ENCODE assay signal across 9 cellular contexts in the genomic region with DNA sequence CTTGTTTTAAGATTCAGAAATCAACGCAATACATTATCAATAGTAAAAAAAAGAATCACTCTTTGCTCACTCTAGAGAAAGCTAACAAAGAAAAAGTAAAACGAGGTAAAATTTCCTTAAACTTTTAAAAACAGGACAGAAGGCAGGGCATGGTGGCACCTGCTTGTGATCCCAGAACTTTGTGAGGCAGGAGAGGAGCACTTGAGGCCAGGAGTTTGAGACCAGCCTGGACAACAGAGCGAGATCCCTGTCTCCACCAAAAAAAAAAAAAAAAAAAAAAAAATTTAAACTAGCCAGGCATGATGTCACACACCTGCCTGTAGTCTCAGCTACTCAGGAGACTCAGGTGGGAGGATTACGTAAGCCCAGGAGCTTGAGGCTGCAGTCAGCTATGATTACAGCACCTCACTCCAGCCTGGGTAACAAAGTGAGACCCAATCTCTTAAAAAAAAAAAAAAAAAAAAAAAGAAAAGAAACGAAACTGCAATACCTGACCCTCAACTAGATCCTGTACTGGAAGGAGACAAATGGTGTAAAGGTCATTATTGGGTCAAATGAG. TPM values are rescaled to one million over a fixed set of nuclear protein-coding genes. Genes with fewer than 3 reads are reported as not detected.
A peak's percentile ranks its signal among the peaks of the same experiment; 100 is the strongest.
DNase-seq lines count a peak whose midpoint lies in the region; ATAC-seq, FAIRE-seq and TF ChIP-seq lines count a peak whose summit lies in the region.
"Had no signal": no experiment of that assay in that cellular context is flagged by ENCODE, and none has a peak within 500 bp of the region (broad histone marks: within the 10 kb centered on the region; RNA-seq: fewer than 3 reads in every experiment).

No MANE protein-coding gene starts in this region.

- peaks cover 53% of the 10 kb centered on the region for H3K4me1 ChIP-seq in CD8-positive, alpha-beta T cell (ENCODE audit: insufficient read depth, low read length)
- H3K4me1 ChIP-seq in IMR-90 (ENCODE audit: control insufficient read depth, insufficient read depth, low read length) (peaks cover 4% of the 10 kb centered on the region; the same call in 1 of the 2 replicates), astrocyte (ENCODE audit: insufficient read depth, low read length) (peaks cover 18% of the 10 kb centered on the region), mucosa of stomach (ENCODE audit: control insufficient read depth, insufficient read depth, low read length) (peaks cover 21% of the 10 kb centered on the region)

- H3K9ac ChIP-seq in IMR-90 (ENCODE audit: low read depth, low read length), result no peak overlapping the region
- H3K9ac ChIP-seq in astrocyte (ENCODE audit: low read length), result peak overlapping the region; percentile 98
- peak overlapping the region; percentile 16 for H3K9ac ChIP-seq in mucosa of stomach (ENCODE audit: low read length)

- CTCF ChIA-PET in CD8-positive, alpha-beta T cell (lab: Charles Lee), result interaction anchor here (0.6 to 4.0 kb wide), 3 partner anchors 19 to 27 kb away, joined by 3 to 14 read pairs (median 4); no protein-coding TSS in a partner anchor
- CTCF ChIA-PET in IMR-90 (lab: Yijun Ruan, JAX), result no interaction called here

- WGBS in IMR-90 (ENCODE audit: extremely low coverage in 2 of 2, insufficient read length in 1 of 2), 2 experiments, result no CpG with 5 or more reads among the region's 5 CpGs

- H3K4me2 ChIP-seq in IMR-90 (ENCODE audit: low read depth, low read length), result peak overlapping the region; percentile 87
- peak overlapping the region; percentile 88 for H3K4me2 ChIP-seq in astrocyte (ENCODE audit: low read length)

- intact Hi-C loops in CD8-positive, alpha-beta T cell (cut with DNase I, micrococcal nuclease), result loop anchor here (10.0 kb wide), 3 partner anchors 123 to 1347 kb away; a partner anchor contains a TSS
- intact Hi-C loops in IMR-90 (cut with micrococcal nuclease), result loop anchor here (2.0 to 10.0 kb wide), 2 partner anchors 131 to 233 kb away; no protein-coding TSS in a partner anchor

- H4K20me1 ChIP-seq in IMR-90 (ENCODE audit: insufficient read depth, low read length), result peaks cover 79% of the 10 kb centered on the region
- peaks cover 75% of the 10 kb centered on the region for H4K20me1 ChIP-seq in astrocyte (ENCODE audit: insufficient read depth, low read length)

- no peak overlapping the region for H3K14ac ChIP-seq in IMR-90 (replicated peaks; ENCODE audit: low read depth, low read length)

- no peak overlapping the region for H4K8ac ChIP-seq in IMR-90 (ENCODE audit: low read depth in 2 of 2, low read length in 2 of 2)

- no peaks in the 10 kb centered on the region for H3K36me3 ChIP-seq in CD8-positive, alpha-beta T cell (ENCODE audit: insufficient read depth, low read length)
- 0 out of 2 replicates have a peak, but pooled peaks cover 1% of the 10 kb centered on the region for H3K36me3 ChIP-seq in IMR-90 (ENCODE audit: control insufficient read depth, insufficient read depth, low read length)
- H3K36me3 ChIP-seq in astrocyte (ENCODE audit: insufficient read depth, low read length), result no peaks in the 10 kb centered on the region
- H3K36me3 ChIP-seq in mucosa of stomach (ENCODE audit: control insufficient read depth, insufficient read depth, low read length), result no peaks in the 10 kb centered on the region
- H3K36me3 ChIP-seq: suprapubic skin had no signal

- no peak for TF ChIP-seq CTCF in CD8-positive, alpha-beta T cell (IDR thresholded peaks at IDR 0.05)
- TF ChIP-seq CTCF in IMR-90 (conservative IDR thresholded peaks at IDR 0.05; ENCODE audit: low read depth, low read length), result no peak
- no peak for TF ChIP-seq CTCF in astrocyte (IDR thresholded peaks at IDR 0.05; ENCODE audit: insufficient read depth, low read depth, low read length)

- TF ChIP-seq RAD21 in IMR-90 (IDR thresholded peaks at IDR 0.05; ENCODE audit: low read length), result no peak

- H2BK20ac ChIP-seq in IMR-90 (ENCODE audit: low read depth, low read length), result no peak overlapping the region

- TF ChIP-seq POLR2A in IMR-90 (IDR thresholded peaks at IDR 0.05; ENCODE audit: low read depth, low read length), result no peak

- H3K9me3 Mint-ChIP-seq in CD8-positive, alpha-beta T cell, result no peaks in the 10 kb centered on the region
- no peaks in the 10 kb centered on the region for H3K9me3 Mint-ChIP-seq in astrocyte (ENCODE audit: unreplicated experiment)

- H3K4me3 ChIP-seq in CD8-positive, alpha-beta T cell (ENCODE audit: low read depth, low read length), result no peak overlapping the region
- H3K4me3 ChIP-seq in IMR-90 (ENCODE audit: insufficient read depth, low read depth, low read length) (no peak overlapping the region), astrocyte (ENCODE audit: insufficient read depth, low read depth, low read length) (peak overlapping the region; percentile 79), mucosa of stomach (ENCODE audit: low read length) (no peak overlapping the region)

- H2AK5ac ChIP-seq in IMR-90 (ENCODE audit: low read depth, low read length), result no peak overlapping the region

- peaks cover 4 to 46% of the 10 kb centered on the region in 2 experiments for H3K79me1 ChIP-seq in IMR-90 (ENCODE audit: low read depth in 1 of 2, low read length in 2 of 2)

- peak overlapping the region; percentile 7 for H3K27ac ChIP-seq in CD8-positive, alpha-beta T cell (ENCODE audit: low read depth, low read length)
- H3K27ac ChIP-seq in IMR-90 (ENCODE audit: insufficient read depth, low read length) (no peak overlapping the region), astrocyte (ENCODE audit: low read depth, low read length) (no peak overlapping the region)

- no peaks in the 10 kb centered on the region for H3K27me3 Mint-ChIP-seq in CD8-positive, alpha-beta T cell (ENCODE audit: low read depth)
- H3K27me3 Mint-ChIP-seq in astrocyte (ENCODE audit: low read depth, unreplicated experiment), result no peaks in the 10 kb centered on the region

- H2AFZ ChIP-seq in IMR-90 (replicated peaks; ENCODE audit: low read length, poor library complexity), result no peak overlapping the region
- no peak overlapping the region for H2AFZ ChIP-seq in astrocyte (ENCODE audit: low read depth, low read length)

- H3K27me3 ChIP-seq in CD8-positive, alpha-beta T cell (ENCODE audit: insufficient read depth, low read length), result no peaks in the 10 kb centered on the region
- H3K27me3 ChIP-seq in IMR-90 (ENCODE audit: control insufficient read depth, insufficient read depth, low read length) (no peaks in the 10 kb centered on the region), astrocyte (ENCODE audit: insufficient read depth, low read length) (no peaks in the 10 kb centered on the region), mucosa of stomach (ENCODE audit: control insufficient read depth, insufficient read depth, low read length) (no peaks in the 10 kb centered on the region)
- H3K27me3 ChIP-seq: suprapubic skin had no signal

- H2BK120ac ChIP-seq in IMR-90 (ENCODE audit: low read depth, low read length), result no peak overlapping the region

- no peak overlapping the region for H4K91ac ChIP-seq in IMR-90 (ENCODE audit: insufficient read depth, low read depth, low read length)

- peak overlapping the region; percentile 84 for H3K27ac Mint-ChIP-seq in CD8-positive, alpha-beta T cell
- no peak overlapping the region for H3K27ac Mint-ChIP-seq in astrocyte (ENCODE audit: unreplicated experiment)

- no peak overlapping the region for H2BK15ac ChIP-seq in IMR-90 (ENCODE audit: low read depth, low read length)

- DNase-seq in CD8-positive, alpha-beta T cell, result peak in 3 of 7 experiments; percentile 26 to 78 (median 57)
- no peak for DNase-seq in IMR-90
- no peak for DNase-seq in astrocyte (ENCODE audit: low read depth)
- DNase-seq in NCI-H748 treated with DMSO at 0.1 percent for 48 hours (lab: John Stamatoyannopoulos, UW), result no peak
- DNase-seq in HUDEP-2 (lab: John Stamatoyannopoulos, UW; ENCODE audit: unreplicated experiment in 76 of 76), result no peak

- no peaks in the 10 kb centered on the region for H3K9me3 ChIP-seq in CD8-positive, alpha-beta T cell (ENCODE audit: low read length)
- no peaks in the 10 kb centered on the region for H3K9me3 ChIP-seq in IMR-90 (ENCODE audit: control insufficient read depth, insufficient read depth, low read length)
- H3K9me3 ChIP-seq in astrocyte (ENCODE audit: insufficient read depth, low read depth, low read length), result no peaks in the 10 kb centered on the region
- H3K9me3 ChIP-seq in mucosa of stomach (ENCODE audit: control insufficient read depth, low read length), result no peaks in the 10 kb centered on the region
- H3K9me3 ChIP-seq: suprapubic skin had no signal

- H3K56ac ChIP-seq in IMR-90 (ENCODE audit: extremely low read depth, insufficient read depth, low read length), result no peak overlapping the region

- no peak for FAIRE-seq in astrocyte (lab: Jason Lieb, UNC)

- no TSS peak for BruUV-seq in IMR-90 (replicated peaks; lab: Mats Ljungman, UMichigan)

- POLR2A ChIA-PET in CD8-positive, alpha-beta T cell (lab: Charles Lee), result interaction anchor here (0.6 to 1.6 kb wide), 5 partner anchors 9 to 939 kb away, joined by 3 to 5 read pairs (median 4); no protein-coding TSS in a partner anchor
- POLR2A ChIA-PET in IMR-90 (lab: Charles Lee; ENCODE audit: unreplicated experiment), result interaction anchor here (0.5 to 0.6 kb wide), 2 partner anchors 121 to 400 kb away, joined by 3 read pairs; no protein-coding TSS in a partner anchor

- H2AK9ac ChIP-seq in IMR-90 (replicated peaks; ENCODE audit: low read depth, low read length, poor library complexity), result no peak overlapping the region

- H3K4me1 Mint-ChIP-seq in CD8-positive, alpha-beta T cell (ENCODE audit: low read depth), result peaks cover 55% of the 10 kb centered on the region
- peaks cover 11% of the 10 kb centered on the region for H3K4me1 Mint-ChIP-seq in astrocyte (ENCODE audit: low read depth, unreplicated experiment)

- H3K9me1 ChIP-seq in IMR-90 (ENCODE audit: insufficient read depth, low read length), result peaks cover 7% of the 10 kb centered on the region

- peaks cover 85% of the 10 kb centered on the region for H3K79me2 ChIP-seq in astrocyte (ENCODE audit: insufficient read depth, low read length)

- peak overlapping the region; percentile 17 for H3K4me3 Mint-ChIP-seq in CD8-positive, alpha-beta T cell
- no peak overlapping the region for H3K4me3 Mint-ChIP-seq in astrocyte (ENCODE audit: unreplicated experiment)

- ATAC-seq in CD8-positive, alpha-beta T cell, result peak; percentile 35
- no peak for ATAC-seq in IMR-90 (ENCODE audit: low read depth)
- ATAC-seq in HG03097 (IDR thresholded peaks at IDR 0.05; ENCODE audit: low FRiP score, unreplicated experiment), result no peak
- ATAC-seq in GM18517 (IDR thresholded peaks at IDR 0.05; ENCODE audit: unreplicated experiment), result no peak

- no peak overlapping the region for H3K4ac ChIP-seq in IMR-90 (ENCODE audit: low read depth, low read length)

- no peak overlapping the region for H4K5ac ChIP-seq in IMR-90 (ENCODE audit: low read depth, low read length)

- in situ Hi-C loops in IMR-90 (cut with MboI; ENCODE audit: low sequenced_read_pairs), result loop anchor here (5.0 kb wide), 1 partner anchor 100 kb away; no protein-coding TSS in a partner anchor

- dilution Hi-C loops in IMR-90 (cut with HindIII; ENCODE audit: low sequenced_read_pairs, unreplicated experiment), result no loop called here

- H3K23ac ChIP-seq in IMR-90 (ENCODE audit: low read depth, low read length), result 0 out of 2 replicates have a peak overlapping the region, but pooled peaks have one; percentile 13

- H3K36me3 Mint-ChIP-seq in CD8-positive, alpha-beta T cell, result peaks cover 22% of the 10 kb centered on the region
- peaks cover 1% of the 10 kb centered on the region for H3K36me3 Mint-ChIP-seq in astrocyte (ENCODE audit: low read depth, unreplicated experiment)

- H3K18ac ChIP-seq in IMR-90 (ENCODE audit: low read depth, low read length), result no peak overlapping the region

- H2BK5ac ChIP-seq in IMR-90 (ENCODE audit: low read depth, low read length, poor library complexity, severe bottlenecking), result no peak overlapping the region

RNA-seq across cellular contexts. Expression of a gene that starts 3.5 kb away (rescaled TPM):
- total RNA-seq in CD8-positive, alpha-beta T cell, result 100 to 1,000 TPM; 381 to 403 TPM
- 98.6 and 100 TPM in 2 replicates for total RNA-seq in IMR-90 (2012; rRNA removed)
- 66.8 and 70.1 TPM in 2 replicates for polyA plus RNA-seq in IMR-90 (2012; rRNA removed)
- polyA plus RNA-seq in IMR-90 (2012; cell fraction: cytosol; rRNA removed), result 30.2 and 39.5 TPM in 2 replicates
- polyA plus RNA-seq in IMR-90 (2012; cell fraction: nucleus; rRNA removed; ENCODE audit: low replicate concordance), result 11.4 and 41.8 TPM in 2 replicates
- 135 and 141 TPM in 2 replicates for total RNA-seq in astrocyte
